24 cellular contexts compared by ENCODE assay signal in genomic region chr1:19557609-19558051, GRCh38.
DNase-seq lines count a peak whose midpoint lies in the region; ATAC-seq, FAIRE-seq and TF ChIP-seq lines count a peak whose summit lies in the region.
"Had no signal": no experiment of that assay in that cellular context is flagged by ENCODE, and none has a peak within 500 bp of the region (broad histone marks: within the 10 kb centered on the region; RNA-seq: fewer than 3 reads in every experiment).

No MANE protein-coding gene starts in this region.

- intact Hi-C loops in HepG2 (cut with micrococcal nuclease; ENCODE audit: unreplicated experiment), result loop anchor here (2.0 kb wide), 1 partner anchor 73 kb away; the partner anchor contains the start of gene CAPZB
- intact Hi-C loops in right lobe of liver (cut with DNase I), result no loop called here

- H3K4me1 ChIP-seq in HepG2 (ENCODE audit: insufficient read depth, low read length) (peaks cover 22% of the 10 kb centered on the region), right lobe of liver (no peaks in the 10 kb centered on the region)
- H3K4me1 ChIP-seq: right atrium auricular region had no signal

- no peaks in the 10 kb centered on the region for H4K20me1 ChIP-seq in HepG2 (ENCODE audit: insufficient read depth, low read length)

- H2AFZ ChIP-seq in HepG2 (ENCODE audit: low read length), result no peak overlapping the region

- DNase-seq in HepG2 (ENCODE audit: low spot score) (no peak), right lobe of liver (no peak), OCI-M1 (lab: John Stamatoyannopoulos, UW) (peak; percentile 59), epithelial cell of esophagus (ENCODE audit: low read depth) (peak; percentile 15), NCI-H187 treated with DMSO at 0.1 percent for 48 hours (lab: John Stamatoyannopoulos, UW) (no peak), iPS-NIHi11 (ENCODE audit: low spot score) (no peak), H54 (ENCODE audit: insufficient read length, low spot score) (no peak)
- DNase-seq: activated CD4-positive, alpha-beta T cell treated with anti-CD3 and anti-CD28 coated beads, Interleukin-2, amount 10 ng/mL, durations not matched to agents 7 days and 5 days; activated CD8-positive, alpha-beta memory T cell treated with anti-CD3 and anti-CD28 coated beads, Interleukin-2, amount 50 U/mL, for 48 hours; activated gamma-delta T cell treated with Interleukin-2 at 50 U/mL for 16 hours; amygdala; CD4-positive, CD25-positive, alpha-beta regulatory T cell; cerebellar nuclear complex; effector CD4-positive, alpha-beta T cell; heart right ventricle; islet precursor cell; NCI-H1417 treated with DMSO at 0.1 percent for 48 hours; NCI-H2171 treated with DMSO at 0.1 percent for 48 hours; occipital lobe; testis had no signal

- H3K4me3 ChIP-seq in HepG2 (replicated peaks in 1 of 3; ENCODE audit: insufficient read depth in 1 of 3, low read depth in 2 of 3, low read length in 3 of 3) (no peak overlapping the region), right lobe of liver (no peak overlapping the region), epithelial cell of esophagus (ENCODE audit: low read length) (no peak overlapping the region)
- H3K4me3 ChIP-seq: heart right ventricle, right atrium auricular region, testis had no signal

- no peak overlapping the region for H3K27ac Mint-ChIP-seq in stimulated activated memory B cell treated with anti-CD40 and anti-IgM and Interleukin-4, amounts not matched to agents 10 μg/mL and 1 μg/mL and 100 μg/mL, for 72 hours
- H3K27ac Mint-ChIP-seq: activated CD4-positive, alpha-beta T cell treated with anti-CD3 and anti-CD28 coated beads, Interleukin-2, amount 10 ng/mL, durations not matched to agents 7 days and 5 days; CD4-positive, CD25-positive, alpha-beta regulatory T cell had no signal

- H3K27me3 Mint-ChIP-seq in stimulated activated memory B cell treated with anti-CD40 and anti-IgM and Interleukin-4, amounts not matched to agents 10 μg/mL and 1 μg/mL and 100 μg/mL, for 72 hours, result peaks cover 10% of the 10 kb centered on the region

- CTCF ChIA-PET in HepG2 (lab: Yijun Ruan, JAX; ENCODE audit: low intra/inter-chr PET ratio, low total read pairs), result no interaction called here

- no peak overlapping the region for H3K4me3 Mint-ChIP-seq in stimulated activated memory B cell treated with anti-CD40 and anti-IgM and Interleukin-4, amounts not matched to agents 10 μg/mL and 1 μg/mL and 100 μg/mL, for 72 hours
- H3K4me3 Mint-ChIP-seq: activated CD4-positive, alpha-beta T cell treated with anti-CD3 and anti-CD28 coated beads, Interleukin-2, amount 10 ng/mL, durations not matched to agents 7 days and 5 days had no signal

- no TSS peak for BruUV-seq in HepG2 (replicated peaks; lab: Mats Ljungman, UMichigan)

- ATAC-seq in HepG2, result no peak
- no peak for ATAC-seq in right lobe of liver
- ATAC-seq in stimulated activated memory B cell treated with anti-CD40 and anti-IgM and Interleukin-4, amounts not matched to agents 10 μg/mL and 1 μg/mL and 100 μg/mL, for 72 hours, result no peak
- ATAC-seq: HCT116, heart right ventricle had no signal

- in situ Hi-C loops in HepG2 (cut with HindIII; ENCODE audit: extremely low pct_ligation_motif_present, low pct_unique_long_range_greater_than_20kb), result no loop called here

- TF ChIP-seq EP300 in HepG2 (IDR thresholded peaks at IDR 0.05; ENCODE audit: low read depth in 2 of 2, low read length in 2 of 2), result no peak
- TF ChIP-seq EP300 in HepG2 (CRISPR knock-in tag; IDR thresholded peaks at IDR 0.05; ENCODE audit: borderline replicate concordance), result no peak

- no peaks in the 10 kb centered on the region for H3K36me3 Mint-ChIP-seq in stimulated activated memory B cell treated with anti-CD40 and anti-IgM and Interleukin-4, amounts not matched to agents 10 μg/mL and 1 μg/mL and 100 μg/mL, for 72 hours
- H3K36me3 Mint-ChIP-seq: CD4-positive, CD25-positive, alpha-beta regulatory T cell had no signal

- no peaks in the 10 kb centered on the region for H3K79me2 ChIP-seq in HepG2 (ENCODE audit: insufficient read depth, low read length)

- H3K27ac ChIP-seq in HepG2 (ENCODE audit: extremely low read length, insufficient read depth, low read length) (no peak overlapping the region), right lobe of liver (no peak overlapping the region)
- H3K27ac ChIP-seq: heart right ventricle, right atrium auricular region, testis had no signal

- H3K4me1 Mint-ChIP-seq in stimulated activated memory B cell treated with anti-CD40 and anti-IgM and Interleukin-4, amounts not matched to agents 10 μg/mL and 1 μg/mL and 100 μg/mL, for 72 hours, result peaks cover 6% of the 10 kb centered on the region

- POLR2A ChIA-PET in HepG2 (lab: Yijun Ruan, JAX), result no interaction called here

- peaks cover 0 to 16% of the 10 kb centered on the region in 2 experiments; a peak in 2 of 5 replicates for H3K27me3 ChIP-seq in HepG2 (ENCODE audit: control insufficient read depth in 1 of 2, insufficient read depth in 2 of 2, low read length in 2 of 2)
- H3K27me3 ChIP-seq in right lobe of liver, result no peaks in the 10 kb centered on the region
- H3K27me3 ChIP-seq: heart right ventricle, right atrium auricular region, testis had no signal

- no peak for TF ChIP-seq POLR2A in HepG2 (IDR thresholded peaks at IDR 0.05; ENCODE audit: insufficient read depth in 1 of 2, low read depth in 2 of 2, low read length in 2 of 2)
- no peak for TF ChIP-seq POLR2A in right lobe of liver (IDR thresholded peaks at IDR 0.05)
- TF ChIP-seq POLR2A in H54 (IDR thresholded peaks at IDR 0.05; ENCODE audit: low read depth, low read length), result no peak

- no peak overlapping the region for H3K9ac ChIP-seq in HepG2 (ENCODE audit: insufficient read depth, low read depth, low read length)

- FAIRE-seq in HepG2 (lab: Jason Lieb, UNC) (no peak), H54 (lab: Jason Lieb, UNC) (no peak)
- FAIRE-seq: GM12891 had no signal

- WGBS in HepG2 (ENCODE audit: low lambda C conversion rate), result 0% methylated on average over 1 of the region's 1 CpG
- WGBS in right lobe of liver (ENCODE audit: insufficient coverage, low coverage, low lambda C conversion rate, missing lambda C conversion rate), result 44% methylated on average over 1 of the region's 1 CpG

- TF ChIP-seq CTCF in HepG2 (CRISPR knock-in tag; IDR thresholded peaks at IDR 0.05) (no peak), right lobe of liver (IDR thresholded peaks at IDR 0.05) (no peak), epithelial cell of esophagus (IDR thresholded peaks at IDR 0.05; ENCODE audit: insufficient read depth, low read depth, low read length, missing control alignments) (no peak)

- H3K9me3 Mint-ChIP-seq in stimulated activated memory B cell treated with anti-CD40 and anti-IgM and Interleukin-4, amounts not matched to agents 10 μg/mL and 1 μg/mL and 100 μg/mL, for 72 hours, result no peaks in the 10 kb centered on the region
- H3K9me3 Mint-ChIP-seq: activated CD4-positive, alpha-beta T cell treated with anti-CD3 and anti-CD28 coated beads, Interleukin-2, amount 10 ng/mL, durations not matched to agents 7 days and 5 days had no signal

- H3K9me3 ChIP-seq in HepG2 (ENCODE audit: low read length) (peaks cover 1% of the 10 kb centered on the region; the same call in 1 of the 2 replicates), right lobe of liver (no peaks in the 10 kb centered on the region)
- H3K9me3 ChIP-seq: heart right ventricle, right atrium auricular region, testis had no signal

- H3K4me2 ChIP-seq in HepG2 (ENCODE audit: low read depth, low read length), result no peak overlapping the region

- H3K36me3 ChIP-seq in HepG2 (replicated peaks in 1 of 2; ENCODE audit: control insufficient read depth in 1 of 2, insufficient read depth in 2 of 2, low read length in 2 of 2) (no peaks in the 10 kb centered on the region), right lobe of liver (no peaks in the 10 kb centered on the region)
- H3K36me3 ChIP-seq: heart right ventricle, right atrium auricular region had no signal

- no peak for TF ChIP-seq RAD21 in HepG2 (CRISPR knock-in tag; IDR thresholded peaks at IDR 0.05)

TF ChIP-seq in HepG2, 621 proteins besides CTCF, POLR2A, EP300 and RAD21:
- peak; percentile 92 for TF ChIP-seq PCBP2 (optimal IDR thresholded peaks at IDR 0.05; ENCODE audit: low read depth, low read length, poor library complexity, severe bottlenecking)
- no peak for TF ChIP-seq ZNF703 (CRISPR knock-in tag; IDR thresholded peaks at IDR 0.05; ENCODE audit: borderline replicate concordance)
- TF ChIP-seq SP140L (CRISPR knock-in tag; IDR thresholded peaks at IDR 0.05; ENCODE audit: borderline replicate concordance), result no peak
- 0 out of 2 replicates have a peak, but pooled peaks have one; percentile 71 for TF ChIP-seq PCBP1 (IDR thresholded peaks at IDR 0.05; ENCODE audit: borderline replicate concordance, low read depth, low read length)
- peak; percentile 96 for TF ChIP-seq HNRNPK (IDR thresholded peaks at IDR 0.05; ENCODE audit: low read depth, low read length, poor library complexity, severe bottlenecking)
- TF ChIP-seq CEBPG (CRISPR knock-in tag; IDR thresholded peaks at IDR 0.05), result 0 out of 2 replicates have a peak, but pooled peaks have one; percentile 34
- TF ChIP-seq ATF4 (CRISPR knock-in tag; IDR thresholded peaks at IDR 0.05), result peak in 1 of 2 experiments; percentile 32; a peak in 1 of 4 replicates
- peak; percentile 42; the same call in 1 of the 2 replicates for TF ChIP-seq ZNF512 (CRISPR knock-in tag; IDR thresholded peaks at IDR 0.05)
- TF ChIP-seq ATF7 (IDR thresholded peaks at IDR 0.05), result 0 out of 2 replicates have a peak, but pooled peaks have one; percentile 20
- no peak for TF ChIP-seq ATF7 (CRISPR knock-in tag; IDR thresholded peaks at IDR 0.05)

Comparison
In these comparisons a context has a peak if more than half of its experiments do, and no peak if none do; other contexts are left out.
1. DNase-seq: peak in OCI-M1 (single experiment) and epithelial cell of esophagus (single experiment); none in HepG2 (single experiment), right lobe of liver (0 of 3), NCI-H187 treated with DMSO at 0.1 percent for 48 hours (single experiment), iPS-NIHi11 (single experiment) and H54 (single experiment).